10 cellular contexts compared by ENCODE assay signal in the genomic region with DNA sequence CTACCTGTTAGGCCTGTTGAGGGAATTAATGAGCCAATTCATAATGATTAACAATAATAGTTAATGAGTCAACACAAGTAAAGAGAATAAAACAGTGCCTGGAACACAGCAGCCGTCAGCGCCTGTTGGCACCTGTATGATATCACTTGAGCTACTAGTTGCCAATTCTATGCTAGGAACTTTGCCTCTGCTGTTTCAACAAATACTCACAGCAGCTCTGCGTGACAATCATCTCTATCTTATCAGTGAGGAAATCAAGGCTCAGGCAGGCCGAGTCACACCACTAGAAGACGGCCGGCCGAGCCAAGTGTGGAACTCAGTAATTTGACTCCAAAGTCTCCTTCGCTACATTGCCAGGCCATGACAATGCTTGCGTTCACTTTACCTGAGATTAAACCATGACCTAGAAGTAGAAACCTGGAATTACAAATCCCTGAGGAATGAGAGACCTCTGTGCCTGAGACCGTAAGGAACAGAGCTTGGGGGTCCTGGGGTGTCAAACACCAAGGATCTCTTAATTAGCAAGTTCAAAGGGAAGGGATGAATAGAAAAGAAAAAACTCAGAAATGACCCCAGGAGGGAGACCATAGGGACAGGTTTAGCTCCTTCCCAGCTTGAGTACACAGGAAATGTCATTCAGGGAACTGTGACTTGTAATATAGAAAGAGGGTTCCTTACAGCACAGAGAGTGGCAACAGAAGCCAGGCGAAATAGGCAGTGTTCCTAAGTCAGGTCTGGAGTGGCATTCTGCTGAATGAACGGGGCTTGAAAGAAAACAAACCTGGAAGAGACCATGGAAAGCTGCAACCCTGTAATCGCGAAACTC.
DNase-seq lines count a peak whose midpoint lies in the region; ATAC-seq and TF ChIP-seq lines count a peak whose summit lies in the region.
"Had no signal": no experiment of that assay in that cellular context is flagged by ENCODE, and none has a peak within 500 bp of the region (broad histone marks: within the 10 kb centered on the region; RNA-seq: fewer than 3 reads in every experiment).

No MANE protein-coding gene starts in this region.

- H3K27ac ChIP-seq in Peyer's patch (peak overlapping the region; percentile 1 to 93 (median 74)), fibroblast of lung (ENCODE audit: insufficient read depth, low read length) (peak overlapping the region; percentile 41), trophoblast cell (ENCODE audit: low read depth, low read length) (peak overlapping the region; percentile 80)
- no peak overlapping the region for H3K27ac ChIP-seq in naive thymus-derived CD4-positive, alpha-beta T cell (ENCODE audit: low read depth, low read length)

- H2BK120ac ChIP-seq in trophoblast cell (ENCODE audit: insufficient read depth, low read length, poor library complexity), result no peak overlapping the region

- H3K27ac Mint-ChIP-seq in naive thymus-derived CD4-positive, alpha-beta T cell, result no peak overlapping the region

- no peak overlapping the region for H3K4me3 Mint-ChIP-seq in naive thymus-derived CD4-positive, alpha-beta T cell

- POLR2A ChIA-PET in naive thymus-derived CD4-positive, alpha-beta T cell (lab: Charles Lee), result no interaction called here

- no peak overlapping the region for H2AK5ac ChIP-seq in trophoblast cell (ENCODE audit: low read length)

- peak overlapping the region; percentile 8 for H3K18ac ChIP-seq in trophoblast cell (ENCODE audit: low read length)

- TF ChIP-seq CTCF in Peyer's patch (IDR thresholded peaks at IDR 0.05) (peak in 2 of 6 experiments; percentile 24), fibroblast of lung (conservative IDR thresholded peaks at IDR 0.05 in 1 of 2, IDR thresholded peaks at IDR 0.05 in 1 of 2; ENCODE audit: low read depth in 1 of 2, low read length in 2 of 2) (no peak)

- peaks cover 4% of the 10 kb centered on the region for H3K79me1 ChIP-seq in trophoblast cell (ENCODE audit: low read length)

- peak overlapping the region; percentile 16 for H2BK5ac ChIP-seq in trophoblast cell (ENCODE audit: low read depth, low read length, poor library complexity)

- H3K4me3 ChIP-seq in Peyer's patch (no peak overlapping the region), fibroblast of lung (replicated peaks in 1 of 4; ENCODE audit: control extremely low read depth in 1 of 4, insufficient read depth in 1 of 4, low read depth in 3 of 4, low read length in 4 of 4) (no peak overlapping the region), trophoblast cell (ENCODE audit: low read depth, low read length) (no peak overlapping the region)
- no peak overlapping the region for H3K4me3 ChIP-seq in naive thymus-derived CD4-positive, alpha-beta T cell (ENCODE audit: low read length)

- H3K27me3 ChIP-seq in Peyer's patch (no peaks in the 10 kb centered on the region), fibroblast of lung (ENCODE audit: control insufficient read depth, insufficient read depth, low read length) (no peaks in the 10 kb centered on the region), trophoblast cell (ENCODE audit: insufficient read depth, low read length) (no peaks in the 10 kb centered on the region)
- H3K27me3 ChIP-seq in naive thymus-derived CD4-positive, alpha-beta T cell (ENCODE audit: control insufficient read depth in 2 of 2, insufficient read depth in 2 of 2, low read length in 2 of 2), result no peaks in the 10 kb centered on the region

- H3K9me3 ChIP-seq in Peyer's patch (no peaks in the 10 kb centered on the region), fibroblast of lung (ENCODE audit: control insufficient read depth, insufficient read depth, low read depth, low read length) (no peaks in the 10 kb centered on the region), trophoblast cell (ENCODE audit: insufficient read depth, low read depth, low read length) (no peaks in the 10 kb centered on the region)
- H3K9me3 ChIP-seq in naive thymus-derived CD4-positive, alpha-beta T cell (ENCODE audit: control insufficient read depth in 2 of 3, low read length in 3 of 3), result no peaks in the 10 kb centered on the region

- peak overlapping the region; percentile 62 for H2BK12ac ChIP-seq in trophoblast cell (ENCODE audit: low read length)

- intact Hi-C loops in naive thymus-derived CD4-positive, alpha-beta T cell (cut with micrococcal nuclease), result no loop called here

- H3K23ac ChIP-seq in trophoblast cell (ENCODE audit: low read length), result no peak overlapping the region

- no peaks in the 10 kb centered on the region for H3K27me3 Mint-ChIP-seq in naive thymus-derived CD4-positive, alpha-beta T cell

- no peak overlapping the region for H3K14ac ChIP-seq in trophoblast cell (ENCODE audit: low read length)

- peaks cover 9 to 18% (median 11%) of the 10 kb centered on the region in 7 donors for H3K4me1 Mint-ChIP-seq in naive thymus-derived CD4-positive, alpha-beta T cell

- H3K4me2 ChIP-seq in fibroblast of lung (ENCODE audit: extremely low read depth, insufficient read depth, low read length) (no peak overlapping the region), trophoblast cell (ENCODE audit: low read length) (peak overlapping the region; percentile 26)

- H3K79me2 ChIP-seq in fibroblast of lung (ENCODE audit: control insufficient read depth, insufficient read depth, low read length) (no peaks in the 10 kb centered on the region), trophoblast cell (ENCODE audit: control insufficient read depth, insufficient read depth, low read length, poor library complexity) (no peaks in the 10 kb centered on the region)

- H3K36me3 Mint-ChIP-seq in naive thymus-derived CD4-positive, alpha-beta T cell, result peaks cover 3 to 44% (median 23%) of the 10 kb centered on the region in 5 donors

- WGBS in trophoblast cell (ENCODE audit: extremely low coverage, insufficient coverage, insufficient read length), result no CpG with 5 or more reads among the region's 14 CpGs

- peak; percentile 9 to 16 for TF ChIP-seq POLR2A in Peyer's patch (IDR thresholded peaks at IDR 0.05)

- no peak overlapping the region for H4K8ac ChIP-seq in trophoblast cell (ENCODE audit: low read depth, low read length)

- H4K20me1 ChIP-seq in fibroblast of lung (ENCODE audit: control insufficient read depth, extremely low read depth, insufficient read depth, low read length), result no peaks in the 10 kb centered on the region

- ATAC-seq in naive thymus-derived CD4-positive, alpha-beta T cell, result no peak

- DNase-seq in GM03348 (ENCODE audit: low spot score) (peak; percentile 54), Peyer's patch (peak in 2 of 3 donors; percentile 83 to 90), fibroblast of lung (ENCODE audit: low read depth in 2 of 2) (peak; percentile 89), trophoblast cell (peak; percentile 96), SW 1271 (lab: John Stamatoyannopoulos, UW) (no peak), NCI-H526 treated with DMSO at 0.1 percent for 48 hours (lab: John Stamatoyannopoulos, UW) (no peak), NOMO-1 treated with DMSO at 0.1 percent for 48 hours (lab: John Stamatoyannopoulos, UW; ENCODE audit: unreplicated experiment) (no peak)
- DNase-seq in naive thymus-derived CD4-positive, alpha-beta T cell, result no peak
- DNase-seq: foreskin melanocyte, NCI-H1436 treated with DMSO at 0.1 percent for 48 hours had no signal

- no peak overlapping the region for H3K9ac ChIP-seq in fibroblast of lung (ENCODE audit: insufficient read depth, low read length)
- no peak overlapping the region for H3K9ac ChIP-seq in trophoblast cell (ENCODE audit: low read length)

- H3K4me1 ChIP-seq in Peyer's patch, result peaks cover 3 to 47% (median 18%) of the 10 kb centered on the region in 4 donors
- H3K4me1 ChIP-seq in fibroblast of lung (ENCODE audit: control insufficient read depth, extremely low read depth, insufficient read depth, low read length), result peaks cover 15% of the 10 kb centered on the region
- H3K4me1 ChIP-seq in trophoblast cell (ENCODE audit: control insufficient read depth in 1 of 2, insufficient read depth in 2 of 2, low read length in 2 of 2), result peaks cover 12 to 20% of the 10 kb centered on the region in 2 experiments
- peaks cover 0 to 5% of the 10 kb centered on the region in 2 donors for H3K4me1 ChIP-seq in naive thymus-derived CD4-positive, alpha-beta T cell (ENCODE audit: control insufficient read depth in 2 of 2, insufficient read depth in 2 of 2, low read length in 2 of 2)

- H3K36me3 ChIP-seq in Peyer's patch (no peaks in the 10 kb centered on the region), fibroblast of lung (ENCODE audit: control insufficient read depth, insufficient read depth, low read length) (no peaks in the 10 kb centered on the region), trophoblast cell (ENCODE audit: control insufficient read depth in 1 of 2, insufficient read depth in 2 of 2, low read length in 2 of 2) (peaks cover 0 to 9% of the 10 kb centered on the region in 2 experiments)
- no peaks in the 10 kb centered on the region for H3K36me3 ChIP-seq in naive thymus-derived CD4-positive, alpha-beta T cell (ENCODE audit: control insufficient read depth in 2 of 3, insufficient read depth in 3 of 3, low read length in 3 of 3)

- H2AFZ ChIP-seq in fibroblast of lung (ENCODE audit: low read length) (no peak overlapping the region), trophoblast cell (ENCODE audit: insufficient read depth, low read length, poor library complexity) (no peak overlapping the region)

- CTCF ChIA-PET in naive thymus-derived CD4-positive, alpha-beta T cell (lab: Charles Lee), result no interaction called here

- peak overlapping the region; percentile 46 for H4K91ac ChIP-seq in trophoblast cell (ENCODE audit: low read depth, low read length)

- no peaks in the 10 kb centered on the region for H3K9me3 Mint-ChIP-seq in naive thymus-derived CD4-positive, alpha-beta T cell

- no peak overlapping the region for H4K12ac ChIP-seq in trophoblast cell (ENCODE audit: low read depth, low read length)

- H3K4ac ChIP-seq in trophoblast cell (ENCODE audit: low read depth, low read length), result no peak overlapping the region

Comparison
In these comparisons a context has a peak if more than half of its experiments do, and no peak if none do; other contexts are left out.
1. DNase-seq: peak in GM03348 (single experiment), Peyer's patch (2 of 3), fibroblast of lung (2 of 2) and trophoblast cell (2 of 2); none in SW 1271 (0 of 2), NCI-H526 treated with DMSO at 0.1 percent for 48 hours (single experiment), NOMO-1 treated with DMSO at 0.1 percent for 48 hours (single experiment) and naive thymus-derived CD4-positive, alpha-beta T cell (0 of 9).